1 cellular context compared by ENCODE assay signal in the genomic region with DNA sequence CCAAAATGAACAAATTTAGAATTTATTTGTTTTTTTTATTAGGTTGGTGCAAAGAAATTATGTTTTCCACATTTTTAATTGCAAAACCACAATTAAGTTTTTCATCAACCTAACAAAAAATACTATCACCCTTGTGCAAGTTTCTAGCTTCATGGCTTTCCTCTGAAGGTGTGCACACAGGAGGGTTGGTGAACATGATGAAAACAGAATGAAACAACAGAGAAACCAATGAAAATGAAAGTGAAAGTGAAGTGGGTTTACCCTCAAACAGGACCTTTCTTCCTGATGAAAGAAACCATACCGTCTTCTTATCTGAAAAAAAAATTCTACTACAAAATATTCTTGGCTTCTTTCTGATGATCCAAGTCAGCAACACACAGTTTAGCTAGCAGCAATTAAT.
TF ChIP-seq lines count a peak whose summit lies in the region.

No MANE protein-coding gene starts in this region.

TF ChIP-seq in K562, 482 proteins besides CTCF, POLR2A, EP300 and RAD21 (continued from another document):
- TF ChIP-seq, protein P1, sequence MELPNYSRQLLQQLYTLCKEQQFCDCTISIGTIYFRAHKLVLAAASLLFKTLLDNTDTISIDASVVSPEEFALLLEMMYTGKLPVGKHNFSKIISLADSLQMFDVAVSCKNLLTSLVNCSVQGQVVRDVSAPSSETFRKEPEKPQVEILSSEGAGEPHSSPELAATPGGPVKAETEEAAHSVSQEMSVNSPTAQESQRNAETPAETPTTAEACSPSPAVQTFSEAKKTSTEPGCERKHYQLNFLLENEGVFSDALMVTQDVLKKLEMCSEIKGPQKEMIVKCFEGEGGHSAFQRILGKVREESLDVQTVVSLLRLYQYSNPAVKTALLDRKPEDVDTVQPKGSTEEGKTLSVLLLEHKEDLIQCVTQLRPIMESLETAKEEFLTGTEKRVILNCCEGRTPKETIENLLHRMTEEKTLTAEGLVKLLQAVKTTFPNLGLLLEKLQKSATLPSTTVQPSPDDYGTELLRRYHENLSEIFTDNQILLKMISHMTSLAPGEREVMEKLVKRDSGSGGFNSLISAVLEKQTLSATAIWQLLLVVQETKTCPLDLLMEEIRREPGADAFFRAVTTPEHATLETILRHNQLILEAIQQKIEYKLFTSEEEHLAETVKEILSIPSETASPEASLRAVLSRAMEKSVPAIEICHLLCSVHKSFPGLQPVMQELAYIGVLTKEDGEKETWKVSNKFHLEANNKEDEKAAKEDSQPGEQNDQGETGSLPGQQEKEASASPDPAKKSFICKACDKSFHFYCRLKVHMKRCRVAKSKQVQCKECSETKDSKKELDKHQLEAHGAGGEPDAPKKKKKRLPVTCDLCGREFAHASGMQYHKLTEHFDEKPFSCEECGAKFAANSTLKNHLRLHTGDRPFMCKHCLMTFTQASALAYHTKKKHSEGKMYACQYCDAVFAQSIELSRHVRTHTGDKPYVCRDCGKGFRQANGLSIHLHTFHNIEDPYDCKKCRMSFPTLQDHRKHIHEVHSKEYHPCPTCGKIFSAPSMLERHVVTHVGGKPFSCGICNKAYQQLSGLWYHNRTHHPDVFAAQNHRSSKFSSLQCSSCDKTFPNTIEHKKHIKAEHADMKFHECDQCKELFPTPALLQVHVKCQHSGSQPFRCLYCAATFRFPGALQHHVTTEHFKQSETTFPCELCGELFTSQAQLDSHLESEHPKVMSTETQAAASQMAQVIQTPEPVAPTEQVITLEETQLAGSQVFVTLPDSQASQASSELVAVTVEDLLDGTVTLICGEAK (IDR thresholded peaks at IDR 0.05): 0 out of 2 replicates have a peak, but pooled peaks have one; percentile 20
- TF ChIP-seq, protein P1 (CRISPR knock-in tag; IDR thresholded peaks at IDR 0.05): no peak
- no peak for TF ChIP-seq ZNF699 (CRISPR knock-in tag; IDR thresholded peaks at IDR 0.05; ENCODE audit: insufficient replicate concordance)
- TF ChIP-seq BCOR (IDR thresholded peaks at IDR 0.05): no peak
- TF ChIP-seq, protein P2, sequence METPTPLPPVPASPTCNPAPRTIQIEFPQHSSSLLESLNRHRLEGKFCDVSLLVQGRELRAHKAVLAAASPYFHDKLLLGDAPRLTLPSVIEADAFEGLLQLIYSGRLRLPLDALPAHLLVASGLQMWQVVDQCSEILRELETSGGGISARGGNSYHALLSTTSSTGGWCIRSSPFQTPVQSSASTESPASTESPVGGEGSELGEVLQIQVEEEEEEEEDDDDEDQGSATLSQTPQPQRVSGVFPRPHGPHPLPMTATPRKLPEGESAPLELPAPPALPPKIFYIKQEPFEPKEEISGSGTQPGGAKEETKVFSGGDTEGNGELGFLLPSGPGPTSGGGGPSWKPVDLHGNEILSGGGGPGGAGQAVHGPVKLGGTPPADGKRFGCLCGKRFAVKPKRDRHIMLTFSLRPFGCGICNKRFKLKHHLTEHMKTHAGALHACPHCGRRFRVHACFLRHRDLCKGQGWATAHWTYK (CRISPR knock-in tag; IDR thresholded peaks at IDR 0.05): no peak
- TF ChIP-seq POLR2AphosphoS2 (IDR thresholded peaks at IDR 0.05; ENCODE audit: low read length): no peak
- TF ChIP-seq PREB (CRISPR knock-in tag; IDR thresholded peaks at IDR 0.05): no peak
- no peak for TF ChIP-seq ZFP1 (CRISPR knock-in tag; IDR thresholded peaks at IDR 0.05)
- TF ChIP-seq, protein P3, sequence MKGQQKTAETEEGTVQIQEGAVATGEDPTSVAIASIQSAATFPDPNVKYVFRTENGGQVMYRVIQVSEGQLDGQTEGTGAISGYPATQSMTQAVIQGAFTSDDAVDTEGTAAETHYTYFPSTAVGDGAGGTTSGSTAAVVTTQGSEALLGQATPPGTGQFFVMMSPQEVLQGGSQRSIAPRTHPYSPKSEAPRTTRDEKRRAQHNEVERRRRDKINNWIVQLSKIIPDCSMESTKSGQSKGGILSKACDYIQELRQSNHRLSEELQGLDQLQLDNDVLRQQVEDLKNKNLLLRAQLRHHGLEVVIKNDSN (CRISPR knock-in tag; IDR thresholded peaks at IDR 0.05): no peak
- TF ChIP-seq ZNF511 (CRISPR knock-in tag; IDR thresholded peaks at IDR 0.05): no peak
- no peak for TF ChIP-seq JUN (IDR thresholded peaks at IDR 0.05; ENCODE audit: borderline replicate concordance, low read depth, low read length)
- no peak for TF ChIP-seq JUN (CRISPR knock-in tag; IDR thresholded peaks at IDR 0.05; ENCODE audit: borderline replicate concordance)
- TF ChIP-seq ZNF778 (CRISPR knock-in tag; IDR thresholded peaks at IDR 0.05): no peak
